In the genomic region with DNA sequence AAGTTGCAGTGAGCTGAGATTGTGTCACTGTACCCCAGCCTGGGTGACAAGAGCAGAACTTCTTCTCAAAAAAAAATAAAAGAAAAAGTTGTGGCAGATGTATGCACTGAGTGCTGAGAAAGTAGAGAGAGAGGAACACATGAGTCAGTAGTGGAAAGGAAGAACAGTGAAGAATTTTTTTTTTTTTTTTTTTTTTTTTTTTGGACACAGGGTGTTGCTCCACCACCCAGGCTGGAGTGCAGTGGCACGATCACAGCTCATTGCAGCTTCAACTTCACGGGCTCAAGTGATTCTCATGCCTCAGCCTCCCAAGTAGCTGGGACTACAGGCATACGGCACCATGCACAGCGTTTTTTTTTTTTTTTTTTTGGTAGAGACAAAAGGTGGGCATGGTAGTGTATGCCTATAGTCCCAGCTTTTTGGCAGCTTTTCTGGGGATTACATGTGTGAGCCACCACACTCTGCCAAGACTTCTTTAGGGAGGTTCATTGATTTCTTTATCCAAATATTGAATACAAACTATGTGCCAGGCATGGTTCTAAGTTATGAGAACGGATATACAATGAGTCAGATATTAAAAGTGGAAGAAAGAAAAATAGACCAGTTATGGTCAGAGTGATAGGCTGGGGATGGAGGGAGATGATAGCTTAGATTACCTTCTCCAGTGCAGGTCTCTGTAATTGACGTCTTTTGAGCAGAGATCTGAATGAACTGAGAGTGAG, we compare ENCODE assay signal across 12 cellular contexts.
DNase-seq lines count a peak whose midpoint lies in the region; ATAC-seq and TF ChIP-seq lines count a peak whose summit lies in the region.
"Had no signal": no experiment of that assay in that cellular context is flagged by ENCODE, and none has a peak within 500 bp of the region (broad histone marks: within the 10 kb centered on the region; RNA-seq: fewer than 3 reads in every experiment).

No MANE protein-coding gene starts in this region.

- H3K36me3 ChIP-seq in muscle layer of duodenum (ENCODE audit: control insufficient read depth in 1 of 2, insufficient read depth in 2 of 2, low read length in 2 of 2): peaks cover 4 to 8% of the 10 kb centered on the region in 2 donors
- no peaks in the 10 kb centered on the region for H3K36me3 ChIP-seq in CD8-positive, alpha-beta T cell (ENCODE audit: insufficient read depth, low read length)

- no peaks in the 10 kb centered on the region for H3K27me3 ChIP-seq in muscle layer of duodenum (ENCODE audit: low read depth, low read length)
- no peaks in the 10 kb centered on the region for H3K27me3 ChIP-seq in CD8-positive, alpha-beta T cell (ENCODE audit: insufficient read depth, low read length)
- H3K27me3 ChIP-seq: BLaER1 treated with 17β-estradiol and CSF1 and Interleukin-3, amounts not matched to agents 10 nM and 100 nM; sigmoid colon had no signal

- H3K4me1 Mint-ChIP-seq in CD8-positive, alpha-beta T cell (ENCODE audit: low read depth): no peaks in the 10 kb centered on the region

- no peak overlapping the region for H3K4me3 ChIP-seq in AG04449 (ENCODE audit: low read depth, low read length)
- H3K4me3 ChIP-seq in muscle layer of duodenum (ENCODE audit: low read depth in 1 of 2, low read length in 2 of 2): no peak overlapping the region
- H3K4me3 ChIP-seq in CD8-positive, alpha-beta T cell (ENCODE audit: low read depth, low read length): no peak overlapping the region
- H3K4me3 ChIP-seq: BLaER1 treated with 17β-estradiol and CSF1 and Interleukin-3, amounts not matched to agents 10 nM and 100 nM; sigmoid colon had no signal

- H3K27me3 Mint-ChIP-seq in CD8-positive, alpha-beta T cell (ENCODE audit: low read depth): peaks cover 21% of the 10 kb centered on the region

- peaks cover 0 to 4% of the 10 kb centered on the region in 2 donors for H3K4me1 ChIP-seq in muscle layer of duodenum (ENCODE audit: control insufficient read depth in 1 of 2, insufficient read depth in 2 of 2, low read length in 2 of 2)
- no peaks in the 10 kb centered on the region for H3K4me1 ChIP-seq in CD8-positive, alpha-beta T cell (ENCODE audit: insufficient read depth, low read length)

- no peaks in the 10 kb centered on the region for H3K9me3 ChIP-seq in muscle layer of duodenum (ENCODE audit: control insufficient read depth in 1 of 2, low read length in 2 of 2)
- no peaks in the 10 kb centered on the region for H3K9me3 ChIP-seq in CD8-positive, alpha-beta T cell (ENCODE audit: low read length)
- H3K9me3 ChIP-seq: BLaER1 treated with 17β-estradiol and CSF1 and Interleukin-3, amounts not matched to agents 10 nM and 100 nM; sigmoid colon had no signal

- DNase-seq in AG04449 (ENCODE audit: low read depth, low spot score): peak; percentile 21
- DNase-seq in M059J (ENCODE audit: low read depth): peak; percentile 52
- peak; percentile 20 for DNase-seq in dermis blood vessel endothelial cell
- DNase-seq in DMS 273 treated with DMSO at 0.1 percent for 48 hours (lab: John Stamatoyannopoulos, UW): no peak
- no peak for DNase-seq in AML-193 (lab: John Stamatoyannopoulos, UW)
- DNase-seq in CD8-positive, alpha-beta T cell: no peak
- no peak for DNase-seq in NCI-H1930 (lab: John Stamatoyannopoulos, UW)
- DNase-seq: endodermal cell, left colon, sigmoid colon had no signal

- CTCF ChIA-PET in AG04449 (lab: Yijun Ruan, JAX): interaction anchor here (0.7 to 2.1 kb wide), 6 partner anchors 10 to 270 kb away, joined by 3 to 7 read pairs (median 4); no protein-coding TSS in a partner anchor
- CTCF ChIA-PET in CD8-positive, alpha-beta T cell (lab: Charles Lee): interaction anchor here (0.6 kb wide), 1 partner anchor 43 kb away, joined by 3 read pairs; no protein-coding TSS in a partner anchor

- no peaks in the 10 kb centered on the region for H3K36me3 Mint-ChIP-seq in CD8-positive, alpha-beta T cell

- peak overlapping the region; percentile 58 for H3K27ac ChIP-seq in muscle layer of duodenum (ENCODE audit: low read length)
- no peak overlapping the region for H3K27ac ChIP-seq in CD8-positive, alpha-beta T cell (ENCODE audit: low read depth, low read length)
- H3K27ac ChIP-seq: BLaER1 treated with 17β-estradiol and CSF1 and Interleukin-3, amounts not matched to agents 10 nM and 100 nM had no signal

- no peak for ATAC-seq in CD8-positive, alpha-beta T cell
- ATAC-seq: left colon had no signal

- no peak overlapping the region for H3K4me3 Mint-ChIP-seq in CD8-positive, alpha-beta T cell
- H3K4me3 Mint-ChIP-seq: endodermal cell had no signal

- POLR2A ChIA-PET in AG04449 (lab: Yijun Ruan, JAX): interaction anchor here (0.5 to 1.2 kb wide), 4 partner anchors 53 to 304 kb away, joined by 3 to 5 read pairs (median 3); no protein-coding TSS in a partner anchor
- POLR2A ChIA-PET in CD8-positive, alpha-beta T cell (lab: Charles Lee): no interaction called here

- no peak for TF ChIP-seq CTCF in AG04449 (IDR thresholded peaks at IDR 0.05; ENCODE audit: insufficient read depth, low read length, missing control alignments)
- TF ChIP-seq CTCF in CD8-positive, alpha-beta T cell (IDR thresholded peaks at IDR 0.05): no peak

- intact Hi-C loops in CD8-positive, alpha-beta T cell (cut with DNase I, micrococcal nuclease): no loop called here

- H3K27ac Mint-ChIP-seq in CD8-positive, alpha-beta T cell: no peak overlapping the region
- H3K27ac Mint-ChIP-seq: endodermal cell had no signal

- no peaks in the 10 kb centered on the region for H3K9me3 Mint-ChIP-seq in CD8-positive, alpha-beta T cell
- H3K9me3 Mint-ChIP-seq: endodermal cell had no signal

Comparison
In these comparisons a context has a peak if more than half of its experiments do, and no peak if none do; other contexts are left out.
1. DNase-seq: peak in AG04449 (single experiment), M059J (single experiment) and dermis blood vessel endothelial cell (single experiment); none in DMS 273 treated with DMSO at 0.1 percent for 48 hours (single experiment), AML-193 (0 of 2), CD8-positive, alpha-beta T cell (0 of 7) and NCI-H1930 (0 of 2).